ENCODE assay signal across 16 cellular contexts in the genomic region with DNA sequence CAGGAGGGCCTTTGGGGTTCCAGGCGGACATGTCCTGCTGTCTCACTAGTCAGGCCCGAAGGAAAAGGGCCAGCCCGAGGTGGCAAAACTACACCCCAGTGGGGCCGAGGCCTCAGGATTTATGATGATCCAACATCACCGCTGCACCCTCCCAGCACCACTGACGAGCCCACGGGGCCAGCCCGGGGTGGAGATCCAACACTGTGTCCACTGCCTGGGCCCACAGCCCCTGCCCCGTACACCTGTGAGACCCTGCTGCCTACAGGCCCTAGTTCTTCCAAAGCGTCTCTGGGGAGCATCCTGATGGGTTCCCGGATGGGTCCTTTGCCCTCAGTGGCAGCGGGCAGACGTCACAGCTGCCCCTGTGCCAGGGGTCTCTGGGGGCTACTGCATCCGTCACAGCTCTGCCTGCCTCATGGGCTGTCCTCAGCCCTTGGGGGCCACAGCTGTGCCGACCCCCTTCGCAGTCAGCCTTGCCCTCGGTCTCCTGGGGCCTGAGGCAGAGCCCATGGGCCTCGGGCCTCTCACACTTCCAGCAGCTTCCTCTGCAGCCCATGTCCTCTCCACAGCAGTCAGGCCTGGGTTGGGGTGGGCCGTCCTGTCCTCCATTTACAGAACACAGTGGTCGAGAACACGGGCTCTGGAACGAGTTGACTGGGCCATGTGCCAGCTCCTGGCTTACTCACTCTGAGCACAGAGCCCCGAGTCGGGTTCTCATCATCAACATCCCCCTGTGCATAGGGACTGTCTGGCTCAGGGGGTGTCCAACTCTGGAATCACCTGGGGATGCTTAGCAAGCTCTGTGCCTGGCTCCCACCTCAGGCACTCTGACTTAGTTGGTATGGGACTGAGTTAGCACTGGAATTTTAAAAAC.
A peak's percentile ranks its signal among the peaks of the same experiment; 100 is the strongest.
DNase-seq lines count a peak whose midpoint lies in the region; ATAC-seq and TF ChIP-seq lines count a peak whose summit lies in the region.
"Had no signal": no experiment of that assay in that cellular context is flagged by ENCODE, and none has a peak within 500 bp of the region (broad histone marks: within the 10 kb centered on the region; RNA-seq: fewer than 3 reads in every experiment).

No MANE protein-coding gene starts in this region.

- POLR2A ChIA-PET in RWPE1 (lab: Yijun Ruan, JAX; ENCODE audit: low non-redundant PET): no interaction called here

- no peak overlapping the region for H3K27ac Mint-ChIP-seq in immature natural killer cell
- H3K27ac Mint-ChIP-seq: CD14-positive monocyte; CD4-positive, alpha-beta T cell; CD8-positive, alpha-beta memory T cell; GM23338; H9 had no signal

- peaks cover 2% of the 10 kb centered on the region for H3K79me1 ChIP-seq in neuronal stem cell (ENCODE audit: low read depth, low read length)

- H4K8ac ChIP-seq in neuronal stem cell (ENCODE audit: low read depth, low read length): no peak overlapping the region

- intact Hi-C loops in right cardiac atrium (cut with DNase I): no loop called here
- intact Hi-C loops in heart left ventricle (cut with DNase I): no loop called here

- H3K4me1 Mint-ChIP-seq in immature natural killer cell: peaks cover 0 to 10% of the 10 kb centered on the region in 2 donors
- H3K4me1 Mint-ChIP-seq: GM23338 had no signal

- CTCF ChIA-PET in RWPE1 (lab: Yijun Ruan, JAX): no interaction called here

- DNase-seq in right cardiac atrium: peak in 2 of 3 donors; percentile 30 to 43
- no peak for DNase-seq in heart left ventricle
- DNase-seq in RWPE1 (ENCODE audit: low spot score): no peak
- no peak for DNase-seq in neuronal stem cell (ENCODE audit: low spot score)
- DNase-seq in effector CD4-positive, alpha-beta T cell: no peak
- no peak for DNase-seq in NCI-H345 (lab: John Stamatoyannopoulos, UW)
- DNase-seq in immature natural killer cell: no peak
- DNase-seq: CD4-positive, alpha-beta T cell; CD8-positive, alpha-beta memory T cell; DMS 273 treated with DMSO at 0.1 percent for 48 hours; DMS79; GF-D8; H9 had no signal

- peaks cover 0 to 11% (median 7%) of the 10 kb centered on the region in 3 donors for H3K27me3 Mint-ChIP-seq in immature natural killer cell (ENCODE audit: low read depth in 3 of 3)
- H3K27me3 Mint-ChIP-seq: CD4-positive, alpha-beta T cell; CD8-positive, alpha-beta memory T cell had no signal

- H3K4me3 ChIP-seq in right cardiac atrium (ENCODE audit: low read length): no peak overlapping the region
- no peak overlapping the region for H3K4me3 ChIP-seq in heart left ventricle
- H3K4me3 ChIP-seq in neuronal stem cell (ENCODE audit: low read length in 2 of 2): no peak overlapping the region
- H3K4me3 ChIP-seq: GM23338 had no signal

- H3K36me3 ChIP-seq in heart left ventricle (no peaks in the 10 kb centered on the region), neuronal stem cell (replicated peaks in 1 of 2; ENCODE audit: control insufficient read depth in 2 of 2, insufficient read depth in 2 of 2, low read length in 2 of 2) (no peaks in the 10 kb centered on the region)

- no peaks in the 10 kb centered on the region for H3K9me3 Mint-ChIP-seq in immature natural killer cell
- H3K9me3 Mint-ChIP-seq: CD4-positive, alpha-beta T cell; GM23338; H9 had no signal

- H3K27ac ChIP-seq in right cardiac atrium (ENCODE audit: low read length) (no peak overlapping the region), heart left ventricle (no peak overlapping the region), RWPE1 (peak overlapping the region; percentile 55; the same call in 1 of the 2 replicates), neuronal stem cell (replicated peaks; ENCODE audit: low read length) (no peak overlapping the region)

- no peak overlapping the region for H2BK12ac ChIP-seq in neuronal stem cell (ENCODE audit: low read length)

- H3K4me3 Mint-ChIP-seq in immature natural killer cell: no peak overlapping the region
- H3K4me3 Mint-ChIP-seq: CD14-positive monocyte; CD4-positive, alpha-beta T cell; GM23338; H9 had no signal

- H2BK15ac ChIP-seq in neuronal stem cell (ENCODE audit: low read length): peak overlapping the region; percentile 42

- 83% methylated on average over 24 of the region's 24 CpGs for WGBS in right cardiac atrium
- 74 to 84% (median 84%) methylated on average over 7 to 24 of the region's 24 CpGs for WGBS in heart left ventricle, 4 donors
- WGBS in neuronal stem cell (ENCODE audit: extremely low coverage in 2 of 2, insufficient read length in 2 of 2, insufficient replicate concordance in 1 of 2), 2 donors: no CpG with 5 or more reads among the region's 24 CpGs

- H3K4me1 ChIP-seq in right cardiac atrium (ENCODE audit: control insufficient read depth, insufficient read depth, low read length) (no peaks in the 10 kb centered on the region), heart left ventricle (peaks cover 0 to 2% (median 0%) of the 10 kb centered on the region in 12 donors), neuronal stem cell (ENCODE audit: control insufficient read depth in 2 of 2, insufficient read depth in 1 of 2, low read depth in 1 of 2, low read length in 2 of 2) (no peaks in the 10 kb centered on the region)

- H2AFZ ChIP-seq in neuronal stem cell (ENCODE audit: low read length): no peak overlapping the region
- H2AFZ ChIP-seq: GM23338 had no signal

- H4K91ac ChIP-seq in neuronal stem cell (ENCODE audit: low read depth, low read length, poor library complexity): no peak overlapping the region

- no peak overlapping the region for H2BK120ac ChIP-seq in neuronal stem cell (ENCODE audit: low read depth, low read length)

- peak overlapping the region; percentile 67 for H3K23ac ChIP-seq in neuronal stem cell (ENCODE audit: low read depth, low read length, poor library complexity)

- no peaks in the 10 kb centered on the region for H3K27me3 ChIP-seq in right cardiac atrium (ENCODE audit: control insufficient read depth, insufficient read depth)
- peaks cover 0 to 32% (median under 1%) of the 10 kb centered on the region in 9 donors for H3K27me3 ChIP-seq in heart left ventricle
- no peaks in the 10 kb centered on the region for H3K27me3 ChIP-seq in neuronal stem cell (ENCODE audit: control insufficient read depth in 3 of 3, insufficient read depth in 3 of 3, low read depth in 1 of 3, low read length in 3 of 3)

- H3K36me3 Mint-ChIP-seq in immature natural killer cell: no peaks in the 10 kb centered on the region
- H3K36me3 Mint-ChIP-seq: CD14-positive monocyte had no signal

- H3K4me2 ChIP-seq in neuronal stem cell (ENCODE audit: insufficient read depth, low read length, poor library complexity, severe bottlenecking): no peak overlapping the region
- H3K4me2 ChIP-seq: GM23338 had no signal

- H3K9ac ChIP-seq in neuronal stem cell (ENCODE audit: low read depth, low read length, poor library complexity): no peak overlapping the region

- ATAC-seq in right cardiac atrium (no peak), heart left ventricle (no peak)
- ATAC-seq: GM23338, HCT116 had no signal

- H3K4ac ChIP-seq in neuronal stem cell (ENCODE audit: low read length): no peak overlapping the region

- no peak for TF ChIP-seq POLR2A in heart left ventricle (IDR thresholded peaks at IDR 0.05)

- H2AK5ac ChIP-seq in neuronal stem cell (ENCODE audit: low read depth, low read length): peak overlapping the region; percentile 80

- H3K9me3 ChIP-seq in right cardiac atrium (ENCODE audit: control insufficient read depth, low read length) (no peaks in the 10 kb centered on the region), heart left ventricle (peaks cover 0 to 10% (median 0%) of the 10 kb centered on the region in 12 donors), neuronal stem cell (replicated peaks in 1 of 2; ENCODE audit: control insufficient read depth in 2 of 2, insufficient read depth in 1 of 2, low read depth in 1 of 2, low read length in 2 of 2) (no peaks in the 10 kb centered on the region)

- TF ChIP-seq CTCF in heart left ventricle (IDR thresholded peaks at IDR 0.05) (no peak), RWPE1 (conservative IDR thresholded peaks at IDR 0.05; ENCODE audit: low read depth) (no peak)

- H2BK5ac ChIP-seq in neuronal stem cell (ENCODE audit: low read length): no peak overlapping the region

- H3K18ac ChIP-seq in neuronal stem cell (ENCODE audit: low read length): peak overlapping the region; percentile 74

- H3K14ac ChIP-seq in neuronal stem cell (ENCODE audit: low read length): no peak overlapping the region

Comparison
In these comparisons a context has a peak if more than half of its experiments do, and no peak if none do; other contexts are left out.
1. DNase-seq: peak in right cardiac atrium (2 of 3); none in heart left ventricle (0 of 5), RWPE1 (single experiment), neuronal stem cell (single experiment), effector CD4-positive, alpha-beta T cell (single experiment), NCI-H345 (single experiment) and immature natural killer cell (0 of 3).